Comparison of ENCODE assay signal across 16 cellular contexts in the genomic region with DNA sequence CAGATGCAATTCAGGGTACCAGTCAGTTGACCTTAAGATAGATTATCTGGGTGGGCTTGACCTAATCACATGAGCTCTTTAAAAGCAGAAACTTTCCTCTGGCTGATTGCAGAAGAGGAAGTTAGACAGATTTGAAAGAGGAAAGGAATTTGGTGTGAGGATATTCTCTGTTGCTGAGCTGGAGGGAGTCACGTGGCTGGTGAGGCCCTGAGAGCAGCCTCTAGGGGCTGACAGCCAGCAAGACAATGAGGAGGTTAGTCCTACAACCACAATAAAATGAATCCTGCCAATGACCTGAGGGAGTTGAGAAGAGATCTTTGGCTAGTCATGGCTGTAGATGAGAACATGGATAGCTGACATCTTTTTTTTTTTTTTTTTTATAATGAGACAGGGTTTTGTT.
DNase-seq lines count a peak whose midpoint lies in the region; ATAC-seq and TF ChIP-seq lines count a peak whose summit lies in the region.
"Had no signal": no experiment of that assay in that cellular context is flagged by ENCODE, and none has a peak within 500 bp of the region (broad histone marks: within the 10 kb centered on the region; RNA-seq: fewer than 3 reads in every experiment).

No MANE protein-coding gene starts in this region.

- H3K9me3 Mint-ChIP-seq in Calu3 (ENCODE audit: low read depth, unreplicated experiment) (no peaks in the 10 kb centered on the region), progenitor cell of endocrine pancreas (ENCODE audit: low read depth) (no peaks in the 10 kb centered on the region)
- H3K9me3 Mint-ChIP-seq: activated CD8-positive, alpha-beta T cell treated with anti-CD3 and anti-CD28 coated beads for 36 hours had no signal

- no peak overlapping the region for H3K4me3 Mint-ChIP-seq in Calu3 (ENCODE audit: low read depth, unreplicated experiment)
- no peak overlapping the region for H3K4me3 Mint-ChIP-seq in progenitor cell of endocrine pancreas (ENCODE audit: low read depth)
- H3K4me3 Mint-ChIP-seq: activated CD8-positive, alpha-beta T cell treated with anti-CD3 and anti-CD28 coated beads for 36 hours; B cell; neural crest cell had no signal

- CTCF ChIA-PET in Calu3 (lab: Charles Lee) = interaction anchor here (0.9 kb wide), 1 partner anchor 10 kb away, joined by 3 read pairs; no protein-coding TSS in a partner anchor

- H3K4me1 Mint-ChIP-seq in Calu3 (ENCODE audit: low read depth, unreplicated experiment) (no peaks in the 10 kb centered on the region), progenitor cell of endocrine pancreas (ENCODE audit: low read depth) (peaks cover 2% of the 10 kb centered on the region)
- H3K4me1 Mint-ChIP-seq: B cell had no signal

- ATAC-seq in HG03175 (IDR thresholded peaks at IDR 0.05; ENCODE audit: unreplicated experiment) (peak; percentile 58), GM18858 (IDR thresholded peaks at IDR 0.05; ENCODE audit: unreplicated experiment) (no peak), Right ventricle myocardium inferior (no peak)
- ATAC-seq: activated CD8-positive, alpha-beta T cell treated with anti-CD3 and anti-CD28 coated beads for 36 hours; gastroesophageal sphincter had no signal

- BruUV-seq in Calu3 (replicated peaks; lab: Mats Ljungman, UMichigan) = no TSS peak

- no peak overlapping the region for H3K27ac Mint-ChIP-seq in Calu3 (ENCODE audit: unreplicated experiment)
- no peak overlapping the region for H3K27ac Mint-ChIP-seq in progenitor cell of endocrine pancreas
- H3K27ac Mint-ChIP-seq: activated CD8-positive, alpha-beta T cell treated with anti-CD3 and anti-CD28 coated beads for 36 hours; B cell had no signal

- H3K36me3 Mint-ChIP-seq in Calu3 (ENCODE audit: insufficient read depth, unreplicated experiment) = no peaks in the 10 kb centered on the region
- no peaks in the 10 kb centered on the region for H3K36me3 Mint-ChIP-seq in progenitor cell of endocrine pancreas (ENCODE audit: insufficient read depth)

- peaks cover 37% of the 10 kb centered on the region for H3K27me3 Mint-ChIP-seq in Calu3 (ENCODE audit: unreplicated experiment)
- peaks cover 42% of the 10 kb centered on the region for H3K27me3 Mint-ChIP-seq in progenitor cell of endocrine pancreas

- intact Hi-C loops in Right ventricle myocardium inferior (cut with DNase I) = no loop called here
- intact Hi-C loops in Calu3 (cut with micrococcal nuclease; ENCODE audit: unreplicated experiment) = no loop called here

- peak; percentile 44 for DNase-seq in ELR (ENCODE audit: low read depth)
- DNase-seq in RPMI7951 (ENCODE audit: low read depth) = peak; percentile 10
- DNase-seq in foreskin melanocyte = peak; percentile 2
- no peak for DNase-seq in Right ventricle myocardium inferior (ENCODE audit: missing footprints)
- no peak for DNase-seq in Calu3
- no peak for DNase-seq in progenitor cell of endocrine pancreas (ENCODE audit: low spot score, unreplicated experiment)
- DNase-seq: activated CD8-positive, alpha-beta T cell treated with anti-CD3 and anti-CD28 coated beads for 36 hours; activated naive CD4-positive, alpha-beta T cell treated with Interleukin-2 at 50 U/mL for 16 hours; NCI-H1092; NCI-H510A; stimulated activated CD4-positive, alpha-beta T cell treated with anti-CD3 and anti-CD28 coated beads, Interleukin-15, amount 100 ng/mL, for 24 hours had no signal

- TF ChIP-seq CTCF in Calu3 (IDR thresholded peaks at IDR 0.05; ENCODE audit: unreplicated experiment) = no peak
- TF ChIP-seq CTCF in progenitor cell of endocrine pancreas (IDR thresholded peaks at IDR 0.05; ENCODE audit: unreplicated experiment) = no peak

Comparison
In these comparisons a context has a peak if more than half of its experiments do, and no peak if none do; other contexts are left out.
1. DNase-seq: peak in ELR (single experiment), RPMI7951 (single experiment) and foreskin melanocyte (single experiment); none in Right ventricle myocardium inferior (single experiment), Calu3 (single experiment) and progenitor cell of endocrine pancreas (single experiment).